Comparison of ENCODE assay signal across 26 cellular contexts in genomic region chr3:188764609-188765008, GRCh38.
"Had no signal": no experiment of that assay in that cellular context is flagged by ENCODE, and none has a peak within 500 bp of the region (broad histone marks: within the 10 kb centered on the region; RNA-seq: fewer than 3 reads in every experiment).

No MANE protein-coding gene starts in this region.

- H3K36me3 Mint-ChIP-seq: natural killer cell had no signal

- H3K27me3 Mint-ChIP-seq: activated naive CD8-positive, alpha-beta T cell; activated T-cell treated with anti-CD3 and anti-CD28 coated beads, Interleukin-2, amount 50 U/mL, for 24 hours; activated T-helper 17 cell treated with anti-CD3 and anti-CD28 coated beads, Interleukin-2, amount 50 U/mL, for 72 hours; central memory CD8-positive, alpha-beta T cell; progenitor cell of endocrine pancreas; stimulated activated naive CD8-positive, alpha-beta T cell treated with anti-CD3 and anti-CD28 coated beads, Interleukin-15, Interleukin-2, amounts not matched to agents 100 ng/mL and 50 ng/mL, for 24 hours had no signal

- H3K27ac ChIP-seq: adrenal gland, brain microvascular endothelial cell, WERI-Rb-1 had no signal

- ATAC-seq: activated T-helper 17 cell treated with anti-CD3 and anti-CD28 coated beads, Interleukin-2, amount 50 U/mL, for 72 hours; left colon; natural killer cell had no signal

- H3K27me3 ChIP-seq: adrenal gland, ascending aorta, brain microvascular endothelial cell, tibial artery had no signal

- H3K27ac Mint-ChIP-seq: activated naive CD8-positive, alpha-beta T cell; activated T-cell treated with anti-CD3 and anti-CD28 coated beads, Interleukin-2, amount 50 U/mL, for 24 hours; activated T-helper 17 cell treated with anti-CD3 and anti-CD28 coated beads, Interleukin-2, amount 50 U/mL, for 72 hours; progenitor cell of endocrine pancreas; stimulated activated naive CD8-positive, alpha-beta T cell treated with anti-CD3 and anti-CD28 coated beads, Interleukin-15, Interleukin-2, amounts not matched to agents 100 ng/mL and 50 ng/mL, for 24 hours had no signal

- DNase-seq: activated CD4-positive, alpha-beta T cell treated with anti-CD3 and anti-CD28 coated beads for 1 hour; activated CD8-positive, alpha-beta memory T cell treated with anti-CD3 and anti-CD28 coated beads for 24 hours; activated CD8-positive, alpha-beta memory T cell treated with anti-CD3 and anti-CD28 coated beads, Interleukin-2, amount 50 U/mL, for 4 hours; activated naive CD4-positive, alpha-beta T cell; activated T-cell treated with anti-CD3 and anti-CD28 coated beads, Interleukin-2, amount 50 U/mL, for 24 hours; adrenal gland; brain microvascular endothelial cell; effector memory CD4-positive, alpha-beta T cell; foreskin melanocyte; glutamatergic neuron; islet precursor cell; left colon; natural killer cell; retina; stimulated activated CD4-positive, alpha-beta T cell treated with anti-CD3 and anti-CD28 coated beads, Interleukin-12 subunit alpha, Interleukin-12 subunit beta, amount 100 ng/mL, for 4 hours; T-helper 1 cell; tibial artery; WERI-Rb-1 had no signal

- H3K4me3 Mint-ChIP-seq: activated naive CD8-positive, alpha-beta T cell; activated T-cell treated with anti-CD3 and anti-CD28 coated beads, Interleukin-2, amount 50 U/mL, for 24 hours; activated T-helper 17 cell treated with anti-CD3 and anti-CD28 coated beads, Interleukin-2, amount 50 U/mL, for 72 hours; central memory CD8-positive, alpha-beta T cell; mesothelial cell of epicardium; natural killer cell; stimulated activated naive CD8-positive, alpha-beta T cell treated with anti-CD3 and anti-CD28 coated beads, Interleukin-15, Interleukin-2, amounts not matched to agents 100 ng/mL and 50 ng/mL, for 24 hours had no signal

- H3K9me3 Mint-ChIP-seq: activated T-cell treated with anti-CD3 and anti-CD28 coated beads, Interleukin-2, amount 50 U/mL, for 24 hours; activated T-helper 17 cell treated with anti-CD3 and anti-CD28 coated beads, Interleukin-2, amount 50 U/mL, for 72 hours; central memory CD8-positive, alpha-beta T cell; mesothelial cell of epicardium; natural killer cell; stimulated activated naive CD8-positive, alpha-beta T cell treated with anti-CD3 and anti-CD28 coated beads, Interleukin-15, Interleukin-2, amounts not matched to agents 100 ng/mL and 50 ng/mL, for 24 hours had no signal

- H3K36me3 ChIP-seq: adrenal gland, brain microvascular endothelial cell, WERI-Rb-1 had no signal

- H3K4me3 ChIP-seq: adrenal gland, ascending aorta, lung, tibial artery had no signal

- H3K9me3 ChIP-seq: adrenal gland, ascending aorta, tibial artery had no signal

- H3K4me1 Mint-ChIP-seq: activated T-helper 17 cell treated with anti-CD3 and anti-CD28 coated beads, Interleukin-2, amount 50 U/mL, for 72 hours; central memory CD8-positive, alpha-beta T cell had no signal
